In genomic region chr16:1171854-1172428, GRCh38 we compare ENCODE assay signal across 27 cellular contexts. TPM values are rescaled to one million over a fixed set of nuclear protein-coding genes. Genes with fewer than 3 reads are reported as not detected.
DNase-seq lines count a peak whose midpoint lies in the region; ATAC-seq, FAIRE-seq and TF ChIP-seq lines count a peak whose summit lies in the region.
"Had no signal": no experiment of that assay in that cellular context is flagged by ENCODE, and none has a peak within 500 bp of the region (broad histone marks: within the 10 kb centered on the region; RNA-seq: fewer than 3 reads in every experiment).

No MANE protein-coding gene starts in this region.

- TF ChIP-seq POLR2A in esophagus squamous epithelium (IDR thresholded peaks at IDR 0.05) (peak in 1 of 4 donors; percentile 11), stomach (IDR thresholded peaks at IDR 0.05) (no peak)

- intact Hi-C loops in esophagus squamous epithelium (cut with DNase I), result no loop called here
- intact Hi-C loops in stomach (cut with DNase I; ENCODE audit: low total_unique reads), result no loop called here
- intact Hi-C loops in colonic mucosa (cut with DNase I), result no loop called here

- H3K27me3 ChIP-seq in esophagus squamous epithelium (peaks cover 0 to 57% (median 2%) of the 10 kb centered on the region in 4 donors), stomach (peaks cover 0 to 39% (median 3%) of the 10 kb centered on the region in 3 donors), colonic mucosa (no peaks in the 10 kb centered on the region)
- H3K27me3 ChIP-seq: BE2C had no signal

- H3K9me3 ChIP-seq in esophagus squamous epithelium (no peaks in the 10 kb centered on the region), stomach (no peaks in the 10 kb centered on the region), colonic mucosa (no peaks in the 10 kb centered on the region)
- H3K9me3 ChIP-seq: BE2C had no signal

- no peak for FAIRE-seq in D721Med (lab: Jason Lieb, UNC)
- FAIRE-seq: K562, RCC 7860 had no signal

- TF ChIP-seq CTCF in esophagus squamous epithelium (IDR thresholded peaks at IDR 0.05) (no peak), omental fat pad (IDR thresholded peaks at IDR 0.05) (no peak), stomach (IDR thresholded peaks at IDR 0.05) (no peak), D721Med (IDR thresholded peaks at IDR 0.05; ENCODE audit: insufficient read depth, missing control alignments) (no peak), colonic mucosa (IDR thresholded peaks at IDR 0.05) (no peak)

- H3K4me3 ChIP-seq in esophagus squamous epithelium (peak overlapping the region in 1 of 4 donors; percentile 30), stomach (peak overlapping the region in 1 of 4 donors; percentile 11), colonic mucosa (no peak overlapping the region)
- H3K4me3 ChIP-seq: K562, SK-N-MC had no signal

- H3K4me1 ChIP-seq in esophagus squamous epithelium (peaks cover 0 to 72% (median 25%) of the 10 kb centered on the region in 3 donors), stomach (peaks cover 34 to 85% (median 63%) of the 10 kb centered on the region in 4 donors), colonic mucosa (no peaks in the 10 kb centered on the region)

- H3K27ac ChIP-seq in esophagus squamous epithelium, result peak overlapping the region; percentile 23 to 83 (median 78)
- peak overlapping the region in 3 of 5 donors; percentile 69 to 86 (median 82) for H3K27ac ChIP-seq in stomach
- no peak overlapping the region for H3K27ac ChIP-seq in colonic mucosa
- H3K27ac ChIP-seq: SK-N-MC had no signal

- TF ChIP-seq EP300 in stomach (IDR thresholded peaks at IDR 0.05), result no peak

- WGBS in esophagus squamous epithelium, 2 donors, result no CpG with 5 or more reads among the region's 36 CpGs
- WGBS in stomach, 5 donors, result 72 to 83% (median 77%) methylated on average over 11 to 36 of the region's 36 CpGs

- ATAC-seq in omental fat pad (ENCODE audit: low FRiP score), result peak; percentile 30
- ATAC-seq: K562 had no signal

- DNase-seq in esophagus squamous epithelium (lab: John Stamatoyannopoulos, UW), result no peak
- DNase-seq in omental fat pad (ENCODE audit: low spot score), result no peak
- no peak for DNase-seq in stomach
- no peak for DNase-seq in T-helper 1 cell
- DNase-seq in D721Med (ENCODE audit: insufficient read length, low spot score), result no peak
- no peak for DNase-seq in A172 (ENCODE audit: low spot score)
- no peak for DNase-seq in colonic mucosa
- DNase-seq: ACHN, BE2C, Calu3, DMS153, DND-41, H9, Kasumi-1, NCI-H1092 treated with DMSO at 0.1 percent for 48 hours, NCI-H1436, NCI-H187 treated with DMSO at 0.1 percent for 48 hours, NCI-H2107, NCI-H524, NCI-H748 treated with DMSO at 0.1 percent for 48 hours, SIG-M5 had no signal

- no peak overlapping the region for H3K9ac ChIP-seq in colonic mucosa (ENCODE audit: low read depth in 2 of 2, low read length in 2 of 2)

- H3K36me3 ChIP-seq in esophagus squamous epithelium (no peaks in the 10 kb centered on the region), stomach (no peaks in the 10 kb centered on the region), colonic mucosa (no peaks in the 10 kb centered on the region)
- H3K36me3 ChIP-seq: BE2C had no signal

RNA-seq across cellular contexts. Expression of gene CACNA1H, which starts 19.0 kb away (rescaled TPM):
- 10 to 100 TPM in 1 of 4 donors, 1 to 10 TPM in 3; 1.7 to 14.7 (median 5.6) TPM for total RNA-seq in esophagus squamous epithelium
- total RNA-seq in omental fat pad, result 10 to 100 TPM in 2 of 4 donors, 1 to 10 TPM in 2; 1.8 to 13.6 (median 10.2) TPM
- total RNA-seq in stomach, result 10 to 100 TPM; 15.8 to 49.6 (median 33.3) TPM
- polyA plus RNA-seq in stomach, result 10 to 100 TPM in 1 of 3 donors, 1 to 10 TPM in 2; 1.5 to 14.5 (median 4.2) TPM
- 2.0 and 3.4 TPM in 2 replicates for total RNA-seq in A172 (2014; rRNA removed; shearing (Covaris generic))
- total RNA-seq in colonic mucosa, result 10 to 100 TPM in 1 of 2 donors, 1 to 10 TPM in 1; 2.1 to 14.6 TPM
- total RNA-seq: Calu3, HT1080 had no signal
- polyA plus RNA-seq: CD14-positive monocyte had no signal

RNA-seq across cellular contexts. Expression of gene TPSG1, which starts 53.1 kb away (rescaled TPM):
- total RNA-seq in esophagus squamous epithelium (under 1 TPM in 1 of 4 donors, not detected in 3; 0.27 TPM), omental fat pad (1 to 10 TPM in 1 of 4 donors, not detected in 3; 1.3 TPM), stomach (10 to 100 TPM in 1 of 5 donors, not detected in 4; 22.9 TPM), colonic mucosa (10 to 100 TPM; 32.6 to 34.3 TPM)
- polyA plus RNA-seq in stomach, result 1 to 10 TPM in 1 of 3 donors, under 1 TPM in 1, not detected in 1; 0.10 to 1.2 TPM
- total RNA-seq in A172 (2014; rRNA removed; shearing (Covaris generic)), result 2.9 and 4.3 TPM in 2 replicates
- total RNA-seq: Calu3, H9, HT1080, K562, M059J had no signal
- polyA plus RNA-seq: CD14-positive monocyte, K562 had no signal

RNA-seq across cellular contexts. Expression of gene TPSB2, which starts 58.0 kb away (rescaled TPM):
- total RNA-seq in esophagus squamous epithelium (100 to 1,000 TPM in 1 of 4 donors, 10 to 100 TPM in 2, 1 to 10 TPM in 1; 4.0 to 537 (median 20.2) TPM), omental fat pad (100 to 1,000 TPM in 1 of 4 donors, 10 to 100 TPM in 3; 10.1 to 112 (median 42.0) TPM), stomach (100 to 1,000 TPM in 2 of 5 donors, 10 to 100 TPM in 1, 1 to 10 TPM in 1, not detected in 1; 1.8 to 158 (median 70.5) TPM), colonic mucosa (10 to 100 TPM; 39.1 to 92.9 TPM)
- 100 to 1,000 TPM in 1 of 3 donors, 10 to 100 TPM in 2; 19.0 to 164 (median 47.9) TPM for polyA plus RNA-seq in stomach
- total RNA-seq in A172 (2014; rRNA removed; shearing (Covaris generic)), result 1.1 TPM in 1 of 2 replicates, not detected in the other
- total RNA-seq: Calu3, H9, HT1080, M059J had no signal
- polyA plus RNA-seq: CD14-positive monocyte, K562 had no signal
